8 cellular contexts compared by ENCODE assay signal in the genomic region with DNA sequence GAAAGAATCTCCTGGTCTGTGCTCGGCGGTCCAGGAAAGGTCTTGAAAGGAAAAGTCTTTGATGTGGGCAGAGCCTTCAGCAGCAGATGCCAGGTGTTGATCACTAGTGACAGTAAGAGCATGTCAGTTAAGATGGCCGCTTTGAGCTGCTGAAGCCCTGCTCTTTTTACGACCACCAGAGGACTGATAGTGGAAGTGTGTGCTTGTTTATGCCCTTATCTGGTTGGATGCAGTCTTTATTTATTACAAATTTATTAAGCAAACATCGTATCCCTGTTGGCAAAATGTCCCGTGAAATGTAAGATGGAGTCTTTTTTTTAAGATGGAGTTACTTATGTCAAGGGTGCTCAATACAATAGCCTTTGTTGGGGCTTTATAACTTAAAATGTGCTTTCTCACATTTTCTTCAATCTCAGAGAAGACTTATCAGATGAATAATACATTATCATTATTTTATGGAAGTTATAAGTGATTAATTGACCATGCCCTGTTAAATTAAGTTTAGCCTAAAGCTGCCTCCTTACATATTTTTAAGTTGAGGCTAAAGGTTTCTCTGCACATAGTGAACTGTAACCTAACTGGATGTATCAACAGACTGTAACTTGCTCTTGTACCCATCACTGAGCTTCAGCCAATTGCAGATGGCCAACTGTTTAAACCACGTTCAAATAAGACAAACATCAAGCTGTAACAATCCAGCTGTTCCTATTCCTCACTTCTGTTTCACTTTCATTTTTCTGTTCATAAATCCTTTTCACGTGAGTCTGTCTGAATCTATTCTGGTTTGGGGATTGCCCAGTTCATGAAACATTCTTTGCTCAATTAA.
DNase-seq lines count a peak whose midpoint lies in the region; ATAC-seq and TF ChIP-seq lines count a peak whose summit lies in the region.

No MANE protein-coding gene starts in this region.

- no peaks in the 10 kb centered on the region for H3K36me3 Mint-ChIP-seq in CD4-positive, CD25-positive, alpha-beta regulatory T cell

- peak overlapping the region; percentile 60 to 85 (median 61) for H3K27ac Mint-ChIP-seq in CD4-positive, CD25-positive, alpha-beta regulatory T cell

- peak in 2 of 3 donors; percentile 30 to 68 for DNase-seq in CD4-positive, CD25-positive, alpha-beta regulatory T cell
- DNase-seq in choroid plexus epithelial cell (ENCODE audit: low read depth) (peak; percentile 83), thoracic aorta (ENCODE audit: low spot score) (no peak), NCI-H1930 (lab: John Stamatoyannopoulos, UW) (no peak), putamen (ENCODE audit: low spot score) (no peak)
- no peak for DNase-seq in activated effector memory CD4-positive, alpha-beta T cell treated with Interleukin-2 at 50 U/mL for 16 hours

- H3K27me3 ChIP-seq in CD4-positive, CD25-positive, alpha-beta regulatory T cell (ENCODE audit: control insufficient read depth, insufficient read depth, low read length): no peaks in the 10 kb centered on the region
- no peaks in the 10 kb centered on the region for H3K27me3 ChIP-seq in thoracic aorta (replicated peaks; ENCODE audit: insufficient read depth)

- H3K4me3 ChIP-seq in CD4-positive, CD25-positive, alpha-beta regulatory T cell (ENCODE audit: low read depth, low read length): peak overlapping the region; percentile 81
- H3K4me3 ChIP-seq in choroid plexus epithelial cell (ENCODE audit: low read depth, low read length): no peak overlapping the region
- H3K4me3 ChIP-seq in thoracic aorta: peak overlapping the region; percentile 46

- peaks cover 17 to 25% (median 23%) of the 10 kb centered on the region in 4 donors for H3K4me1 Mint-ChIP-seq in CD4-positive, CD25-positive, alpha-beta regulatory T cell

- peaks cover 0 to 1% (median 0%) of the 10 kb centered on the region in 7 donors for H3K9me3 Mint-ChIP-seq in CD4-positive, CD25-positive, alpha-beta regulatory T cell

- TF ChIP-seq CTCF in choroid plexus epithelial cell (conservative IDR thresholded peaks at IDR 0.05; ENCODE audit: low read depth, low read length): no peak
- TF ChIP-seq CTCF in thoracic aorta (IDR thresholded peaks at IDR 0.05): no peak

- no peaks in the 10 kb centered on the region for H3K27me3 Mint-ChIP-seq in CD4-positive, CD25-positive, alpha-beta regulatory T cell

- peaks cover 5% of the 10 kb centered on the region for H3K4me1 ChIP-seq in CD4-positive, CD25-positive, alpha-beta regulatory T cell (ENCODE audit: control insufficient read depth, insufficient read depth, low read length, poor library complexity, severe bottlenecking)
- H3K4me1 ChIP-seq in thoracic aorta (ENCODE audit: control insufficient read depth in 1 of 2, low read depth in 2 of 2): peaks cover 7 to 14% of the 10 kb centered on the region in 2 donors

- ATAC-seq in CD4-positive, CD25-positive, alpha-beta regulatory T cell (ENCODE audit: low read depth in 2 of 2): peak; percentile 55 to 62
- ATAC-seq in GM19463 (IDR thresholded peaks at IDR 0.05; ENCODE audit: unreplicated experiment): peak; percentile 78
- ATAC-seq in HG03460 (IDR thresholded peaks at IDR 0.05; ENCODE audit: unreplicated experiment): peak; percentile 72
- no peak for ATAC-seq in thoracic aorta (ENCODE audit: insufficient number of reproducible peaks, low FRiP score, low read depth)

- H3K4me3 Mint-ChIP-seq in CD4-positive, CD25-positive, alpha-beta regulatory T cell: peak overlapping the region; percentile 8 to 86 (median 82)

- no peak overlapping the region for H3K27ac ChIP-seq in CD4-positive, CD25-positive, alpha-beta regulatory T cell (ENCODE audit: insufficient read depth, low read length, poor library complexity, severe bottlenecking)
- peak overlapping the region in 1 of 2 donors; percentile 70 for H3K27ac ChIP-seq in thoracic aorta

- no peaks in the 10 kb centered on the region for H3K9me3 ChIP-seq in CD4-positive, CD25-positive, alpha-beta regulatory T cell (ENCODE audit: control insufficient read depth in 2 of 2, low read length in 2 of 2)
- H3K9me3 ChIP-seq in thoracic aorta: no peaks in the 10 kb centered on the region

- H3K36me3 ChIP-seq in CD4-positive, CD25-positive, alpha-beta regulatory T cell (ENCODE audit: control insufficient read depth, insufficient read depth, low read length): no peaks in the 10 kb centered on the region
- H3K36me3 ChIP-seq in thoracic aorta: no peaks in the 10 kb centered on the region

Comparison
In these comparisons a context has a peak if more than half of its experiments do, and no peak if none do; other contexts are left out.
1. DNase-seq: peak in CD4-positive, CD25-positive, alpha-beta regulatory T cell (2 of 3) and choroid plexus epithelial cell (single experiment); none in thoracic aorta (single experiment), NCI-H1930 (0 of 2), activated effector memory CD4-positive, alpha-beta T cell treated with Interleukin-2 at 50 U/mL for 16 hours (single experiment) and putamen (single experiment).